ENCODE assay signal across 8 cellular contexts in genomic region chr1:224644553-224645154, GRCh38. TPM values are rescaled to one million over a fixed set of nuclear protein-coding genes. Genes with fewer than 3 reads are reported as not detected.
DNase-seq lines count a peak whose midpoint lies in the region; ATAC-seq and TF ChIP-seq lines count a peak whose summit lies in the region.

No MANE protein-coding gene starts in this region.

- no peaks in the 10 kb centered on the region for H3K9me3 ChIP-seq in right lobe of liver

- peak; percentile 64 for ATAC-seq in HG02642 (IDR thresholded peaks at IDR 0.05; ENCODE audit: poor library complexity, unreplicated experiment)
- peak; percentile 83 to 94 (median 89) for ATAC-seq in right lobe of liver

- no peak for TF ChIP-seq POLR2A in right lobe of liver (IDR thresholded peaks at IDR 0.05)

- no peaks in the 10 kb centered on the region for H3K4me1 ChIP-seq in right lobe of liver

- 5% methylated on average over 3 of the region's 5 CpGs for WGBS in right lobe of liver (ENCODE audit: insufficient coverage, low coverage, low lambda C conversion rate, missing lambda C conversion rate)

- H3K27me3 ChIP-seq in right lobe of liver: no peaks in the 10 kb centered on the region

- TF ChIP-seq CTCF in right lobe of liver (IDR thresholded peaks at IDR 0.05): peak; percentile 79 to 86 (median 83)

- no peak overlapping the region for H3K4me3 ChIP-seq in right lobe of liver

- H3K36me3 ChIP-seq in right lobe of liver: no peaks in the 10 kb centered on the region

- DNase-seq in NCI-H2196 (lab: John Stamatoyannopoulos, UW; ENCODE audit: unreplicated experiment): peak; percentile 64
- DNase-seq in NCI-H2196 treated with DMSO at 0.1 percent for 48 hours (lab: John Stamatoyannopoulos, UW; ENCODE audit: unreplicated experiment): no peak
- DNase-seq in NCI-H2107 (lab: John Stamatoyannopoulos, UW): peak; percentile 6
- DNase-seq in activated CD4-positive, CD25-positive, alpha-beta regulatory T cell (lab: John Stamatoyannopoulos, UW): peak in 3 of 4 experiments; percentile 11 to 13 (median 11)
- DNase-seq in central memory CD4-positive, alpha-beta T cell: peak; percentile 48
- peak in 1 of 3 donors; percentile 60 for DNase-seq in right lobe of liver
- DNase-seq in stimulated activated CD8-positive, alpha-beta memory T cell treated with anti-CD3 and anti-CD28 coated beads, Interleukin-15, amount 100 ng/mL, for 1 hour (ENCODE audit: low read depth): peak; percentile 30

- intact Hi-C loops in right lobe of liver (cut with DNase I): loop anchor here (5.0 to 10.0 kb wide), 3 partner anchors 130 to 210 kb away; no protein-coding TSS in a partner anchor

- no peak overlapping the region for H3K27ac ChIP-seq in right lobe of liver

RNA-seq across cellular contexts. Expression of gene CNIH3, which starts 28.5 kb away (rescaled TPM):
- total RNA-seq in right lobe of liver: 1 to 10 TPM in 1 of 6 experiments, under 1 TPM in 5; 0.12 to 1.6 (median 0.55) TPM
